1 cellular context compared by ENCODE assay signal in genomic region chr15:66388576-66388975, GRCh38.
TF ChIP-seq lines count a peak whose summit lies in the region.

No MANE protein-coding gene starts in this region.

TF ChIP-seq in GM12878, 131 proteins besides CTCF, POLR2A, EP300 and RAD21:
- no peak for TF ChIP-seq E2F8 (IDR thresholded peaks at IDR 0.05; ENCODE audit: low read depth, partially characterized antibody)
- no peak for TF ChIP-seq NFXL1 (IDR thresholded peaks at IDR 0.05; ENCODE audit: borderline replicate concordance)
- TF ChIP-seq BCL11A (IDR thresholded peaks at IDR 0.05; ENCODE audit: low read depth, low read length) = no peak
